Comparison of ENCODE assay signal across 22 cellular contexts in genomic region chr1:237610157-237610556, GRCh38.
DNase-seq lines count a peak whose midpoint lies in the region; ATAC-seq and TF ChIP-seq lines count a peak whose summit lies in the region.
"Had no signal": no experiment of that assay in that cellular context is flagged by ENCODE, and none has a peak within 500 bp of the region (broad histone marks: within the 10 kb centered on the region; RNA-seq: fewer than 3 reads in every experiment).

No MANE protein-coding gene starts in this region.

- H3K4me3 ChIP-seq in right atrium auricular region = no peak overlapping the region
- no peak overlapping the region for H3K4me3 ChIP-seq in right cardiac atrium (ENCODE audit: low read length)
- H3K4me3 ChIP-seq: A549; BLaER1 treated with 17β-estradiol and CSF1 and Interleukin-3, amounts not matched to agents 10 nM and 100 nM; GM23248 had no signal

- H3K4me1 ChIP-seq in right atrium auricular region = no peaks in the 10 kb centered on the region
- no peaks in the 10 kb centered on the region for H3K4me1 ChIP-seq in right cardiac atrium (ENCODE audit: control insufficient read depth, insufficient read depth, low read length)
- H3K4me1 ChIP-seq: A549; BE2C; BLaER1 treated with 17β-estradiol and CSF1 and Interleukin-3, amounts not matched to agents 10 nM and 100 nM had no signal

- H3K36me3 ChIP-seq in right atrium auricular region = peaks cover 16% of the 10 kb centered on the region
- H3K36me3 ChIP-seq: BE2C; BLaER1 treated with 17β-estradiol and CSF1 and Interleukin-3, amounts not matched to agents 10 nM and 100 nM had no signal

- intact Hi-C loops in Right ventricle myocardium superior (cut with DNase I) = no loop called here
- intact Hi-C loops in left cardiac atrium (cut with DNase I) = no loop called here
- intact Hi-C loops in right cardiac atrium (cut with DNase I) = no loop called here

- H3K27ac ChIP-seq in right atrium auricular region (peak overlapping the region in 1 of 2 donors; percentile 40), right cardiac atrium (ENCODE audit: low read length) (no peak overlapping the region)
- H3K27ac ChIP-seq: A549; BLaER1 treated with 17β-estradiol and CSF1 and Interleukin-3, amounts not matched to agents 10 nM and 100 nM; GM23248 had no signal

- 48% methylated on average over 5 of the region's 5 CpGs for WGBS in right cardiac atrium

- TF ChIP-seq CTCF in right atrium auricular region (IDR thresholded peaks at IDR 0.05) (no peak), GM20000 (IDR thresholded peaks at IDR 0.05; ENCODE audit: extremely low read depth, missing control alignments) (no peak)

- ATAC-seq in Right ventricle myocardium superior (ENCODE audit: poor library complexity) = peak; percentile 19
- peak; percentile 75 to 92 for ATAC-seq in left cardiac atrium
- ATAC-seq in right cardiac atrium = peak; percentile 36 to 67
- ATAC-seq: A549 had no signal

- H3K27me3 ChIP-seq in right atrium auricular region (no peaks in the 10 kb centered on the region), right cardiac atrium (ENCODE audit: control insufficient read depth, insufficient read depth) (no peaks in the 10 kb centered on the region)
- H3K27me3 ChIP-seq: BE2C; BLaER1 treated with 17β-estradiol and CSF1 and Interleukin-3, amounts not matched to agents 10 nM and 100 nM had no signal

- H3K9me3 ChIP-seq in right atrium auricular region = no peaks in the 10 kb centered on the region
- no peaks in the 10 kb centered on the region for H3K9me3 ChIP-seq in right cardiac atrium (ENCODE audit: control insufficient read depth, low read length)
- H3K9me3 ChIP-seq: A549; BE2C; BLaER1 treated with 17β-estradiol and CSF1 and Interleukin-3, amounts not matched to agents 10 nM and 100 nM had no signal

- DNase-seq in Right ventricle myocardium superior (no peak), right atrium auricular region (ENCODE audit: low spot score) (no peak), left cardiac atrium (no peak), right cardiac atrium (no peak), GM20000 (ENCODE audit: low spot score) (no peak), DMS114 treated with DMSO at 0.1 percent for 48 hours (lab: John Stamatoyannopoulos, UW; ENCODE audit: unreplicated experiment) (no peak)
- DNase-seq in activated CD8-positive, alpha-beta memory T cell treated with anti-CD3 and anti-CD28 coated beads for 24 hours = no peak
- DNase-seq: 8988T; ACHN; AML-193; BE2C; CD4-positive, alpha-beta T cell; CD8-positive, alpha-beta memory T cell; DMS 273 treated with DMSO at 0.1 percent for 48 hours; DMS53; DMS79 treated with DMSO at 0.1 percent for 48 hours; GF-D8; GM23248; H7; HCEC 1CT had no signal

Comparison
In these comparisons a context has a peak if more than half of its experiments do, and no peak if none do; other contexts are left out.
1. ATAC-seq: peak in every context shown above with its lines; median percentile 84 in left cardiac atrium; 52 in right cardiac atrium; 19 in Right ventricle myocardium superior.